6 cellular contexts compared by ENCODE assay signal in the genomic region with DNA sequence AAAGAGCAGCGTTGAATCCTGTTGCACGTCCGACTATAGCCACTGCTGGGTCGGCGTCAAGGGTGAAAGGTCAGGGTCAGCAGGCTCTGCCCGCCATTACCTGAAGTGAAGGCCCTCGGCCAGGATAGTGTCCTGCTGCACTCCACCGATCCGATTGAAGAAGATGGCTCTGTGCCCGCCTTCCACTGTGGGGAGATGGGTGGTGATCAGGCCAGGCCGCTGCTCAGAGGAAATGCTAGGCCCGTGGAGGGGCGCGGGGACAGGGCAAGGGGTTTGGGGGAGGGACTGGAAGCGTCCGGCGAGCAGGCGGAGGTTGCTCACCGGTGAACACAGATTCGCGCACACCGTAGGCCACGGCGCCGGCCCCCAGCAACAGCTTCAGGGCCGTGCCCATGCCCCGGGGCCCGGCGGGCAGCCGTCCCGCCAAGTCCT. TPM values are rescaled to one million over a fixed set of nuclear protein-coding genes. Genes with fewer than 3 reads are reported as not detected.
DNase-seq lines count a peak whose midpoint lies in the region; ATAC-seq lines count a peak whose summit lies in the region.

No MANE protein-coding gene starts in this region.

- H3K36me3 ChIP-seq in mucosa of stomach (ENCODE audit: control insufficient read depth, insufficient read depth, low read length) = peaks cover 18% of the 10 kb centered on the region

- POLR2A ChIA-PET in activated naive CD8-positive, alpha-beta T cell treated with anti-CD3 and anti-CD28 coated beads, Interleukin-2, amount 10 ng/mL, durations not matched to agents 7 days and 5 days (lab: Charles Lee) = interaction anchor here (1.5 to 3.5 kb wide), 6 partner anchors 11 to 138 kb away, joined by 4 to 101 read pairs (median 11); partner anchors contain the start of genes C12orf57, PTPN6 and RNU7-1

- CTCF ChIA-PET in activated naive CD4-positive, alpha-beta T cell treated with anti-CD3 and anti-CD28 coated beads, Interleukin-2, amount 10 ng/mL, durations not matched to agents 7 days and 5 days (lab: Charles Lee) = no interaction called here

- no peak for DNase-seq in activated naive CD4-positive, alpha-beta T cell treated with anti-CD3 and anti-CD28 coated beads, Interleukin-2, amount 10 ng/mL, durations not matched to agents 7 days and 5 days
- no peak for DNase-seq in activated naive CD4-positive, alpha-beta T cell treated with anti-CD3 and anti-CD28 coated beads, Interleukin-2, amount 50 U/mL, for 16 hours
- DNase-seq in activated naive CD8-positive, alpha-beta T cell treated with anti-CD3 and anti-CD28 coated beads, Interleukin-2, amount 10 ng/mL, durations not matched to agents 7 days and 5 days = no peak
- DNase-seq in UCSD-AML1 (lab: John Stamatoyannopoulos, UW; ENCODE audit: unreplicated experiment) = no peak

- peaks cover 63% of the 10 kb centered on the region for H3K4me1 Mint-ChIP-seq in activated naive CD4-positive, alpha-beta T cell treated with anti-CD3 and anti-CD28 coated beads, Interleukin-2, amount 10 ng/mL, durations not matched to agents 7 days and 5 days
- peaks cover 41% of the 10 kb centered on the region for H3K4me1 Mint-ChIP-seq in activated naive CD8-positive, alpha-beta T cell treated with anti-CD3 and anti-CD28 coated beads, Interleukin-2, amount 10 ng/mL, durations not matched to agents 7 days and 5 days

- no peaks in the 10 kb centered on the region for H3K27me3 ChIP-seq in mucosa of stomach (ENCODE audit: control insufficient read depth, insufficient read depth, low read length)

- H3K36me3 Mint-ChIP-seq in activated naive CD4-positive, alpha-beta T cell treated with anti-CD3 and anti-CD28 coated beads, Interleukin-2, amount 10 ng/mL, durations not matched to agents 7 days and 5 days = peaks cover 53% of the 10 kb centered on the region
- peaks cover 21% of the 10 kb centered on the region for H3K36me3 Mint-ChIP-seq in activated naive CD8-positive, alpha-beta T cell treated with anti-CD3 and anti-CD28 coated beads, Interleukin-2, amount 10 ng/mL, durations not matched to agents 7 days and 5 days

- H3K4me3 Mint-ChIP-seq in activated naive CD4-positive, alpha-beta T cell treated with anti-CD3 and anti-CD28 coated beads, Interleukin-2, amount 10 ng/mL, durations not matched to agents 7 days and 5 days = peak overlapping the region; percentile 100
- peak overlapping the region; percentile 100 for H3K4me3 Mint-ChIP-seq in activated naive CD8-positive, alpha-beta T cell treated with anti-CD3 and anti-CD28 coated beads, Interleukin-2, amount 10 ng/mL, durations not matched to agents 7 days and 5 days

- H3K9me3 ChIP-seq in mucosa of stomach (ENCODE audit: control insufficient read depth, low read length) = no peaks in the 10 kb centered on the region

- H3K27me3 Mint-ChIP-seq in activated naive CD4-positive, alpha-beta T cell treated with anti-CD3 and anti-CD28 coated beads, Interleukin-2, amount 10 ng/mL, durations not matched to agents 7 days and 5 days = no peaks in the 10 kb centered on the region
- no peaks in the 10 kb centered on the region for H3K27me3 Mint-ChIP-seq in activated naive CD8-positive, alpha-beta T cell treated with anti-CD3 and anti-CD28 coated beads, Interleukin-2, amount 10 ng/mL, durations not matched to agents 7 days and 5 days

- peak overlapping the region; percentile 98 for H3K27ac Mint-ChIP-seq in activated naive CD4-positive, alpha-beta T cell treated with anti-CD3 and anti-CD28 coated beads, Interleukin-2, amount 10 ng/mL, durations not matched to agents 7 days and 5 days
- peak overlapping the region; percentile 100 for H3K27ac Mint-ChIP-seq in activated naive CD8-positive, alpha-beta T cell treated with anti-CD3 and anti-CD28 coated beads, Interleukin-2, amount 10 ng/mL, durations not matched to agents 7 days and 5 days

- no peaks in the 10 kb centered on the region for H3K9me3 Mint-ChIP-seq in activated naive CD4-positive, alpha-beta T cell treated with anti-CD3 and anti-CD28 coated beads, Interleukin-2, amount 10 ng/mL, durations not matched to agents 7 days and 5 days
- no peaks in the 10 kb centered on the region for H3K9me3 Mint-ChIP-seq in activated naive CD8-positive, alpha-beta T cell treated with anti-CD3 and anti-CD28 coated beads, Interleukin-2, amount 10 ng/mL, durations not matched to agents 7 days and 5 days

- ATAC-seq in activated naive CD8-positive, alpha-beta T cell treated with anti-CD3 and anti-CD28 coated beads, Interleukin-2, amount 10 ng/mL, durations not matched to agents 7 days and 5 days (ENCODE audit: low read depth) = peak; percentile 5
- ATAC-seq in GM21529 (IDR thresholded peaks at IDR 0.05; ENCODE audit: unreplicated experiment) = no peak

- peaks cover 39% of the 10 kb centered on the region for H3K4me1 ChIP-seq in mucosa of stomach (ENCODE audit: control insufficient read depth, insufficient read depth, low read length)

- H3K9ac ChIP-seq in mucosa of stomach (ENCODE audit: low read length) = peak overlapping the region; percentile 75

- H3K4me3 ChIP-seq in mucosa of stomach (ENCODE audit: low read length) = peak overlapping the region; percentile 75

RNA-seq across cellular contexts. Expression of gene PHB2, which starts 0.4 kb away (rescaled TPM):
- 100 to 1,000 TPM; 175 to 189 TPM for total RNA-seq in activated naive CD8-positive, alpha-beta T cell treated with anti-CD3 and anti-CD28 coated beads, Interleukin-2, amount 10 ng/mL, durations not matched to agents 7 days and 5 days

RNA-seq across cellular contexts. Expression of gene EMG1, which starts 0.6 kb away (rescaled TPM):
- 10 to 100 TPM; 50.0 to 55.7 TPM for total RNA-seq in activated naive CD8-positive, alpha-beta T cell treated with anti-CD3 and anti-CD28 coated beads, Interleukin-2, amount 10 ng/mL, durations not matched to agents 7 days and 5 days

RNA-seq across cellular contexts. Expression of gene PTPN6, which starts 19.0 kb away (rescaled TPM):
- 100 to 1,000 TPM; 349 to 370 TPM for total RNA-seq in activated naive CD8-positive, alpha-beta T cell treated with anti-CD3 and anti-CD28 coated beads, Interleukin-2, amount 10 ng/mL, durations not matched to agents 7 days and 5 days

RNA-seq across cellular contexts. Expression of gene C12orf57, which starts 26.3 kb away (rescaled TPM):
- 100 to 1,000 TPM; 210 to 217 TPM for total RNA-seq in activated naive CD8-positive, alpha-beta T cell treated with anti-CD3 and anti-CD28 coated beads, Interleukin-2, amount 10 ng/mL, durations not matched to agents 7 days and 5 days

RNA-seq across cellular contexts. Expression of gene RNU7-1, which starts 26.5 kb away (rescaled TPM):
- not detected for total RNA-seq in activated naive CD8-positive, alpha-beta T cell treated with anti-CD3 and anti-CD28 coated beads, Interleukin-2, amount 10 ng/mL, durations not matched to agents 7 days and 5 days
